Comparison of ENCODE assay signal across 1 cellular context in the genomic region with DNA sequence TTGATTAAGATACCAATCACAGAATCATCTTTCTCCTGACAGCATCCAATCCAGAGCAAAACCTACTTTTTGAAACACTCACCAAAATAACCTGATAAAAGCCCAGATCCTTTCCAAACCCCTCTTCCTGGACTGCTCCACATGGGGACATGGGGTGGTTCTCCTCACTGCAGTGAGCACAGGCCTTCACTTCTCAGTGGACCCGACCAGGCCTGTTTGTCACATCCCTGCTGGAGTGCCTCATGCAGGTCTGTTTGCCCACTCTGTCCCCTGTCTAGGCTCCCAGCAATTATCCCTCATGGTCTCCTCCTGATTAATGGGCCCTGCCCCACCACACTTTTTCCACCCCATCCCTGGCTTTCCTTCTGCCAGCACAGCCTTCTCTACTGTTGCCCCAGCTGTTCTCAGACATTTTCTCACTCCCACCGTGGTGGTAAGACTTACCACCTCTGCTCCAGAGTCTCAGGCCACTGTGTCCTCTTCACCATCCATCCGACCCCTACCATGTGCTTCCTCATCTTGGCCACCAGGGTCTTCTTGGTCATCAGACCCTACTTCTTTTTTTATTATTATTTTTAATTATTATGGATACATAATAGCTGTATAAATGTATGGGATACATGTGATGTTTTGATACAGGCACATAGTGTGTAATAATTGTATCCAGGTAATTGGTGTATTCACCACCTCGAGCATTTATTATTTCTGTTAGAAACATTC.
TF ChIP-seq lines count a peak whose summit lies in the region.

No MANE protein-coding gene starts in this region.

TF ChIP-seq in K562, 482 proteins besides CTCF, POLR2A, EP300 and RAD21:
- TF ChIP-seq SMAD1 (IDR thresholded peaks at IDR 0.05; ENCODE audit: low read depth, low read length, partially characterized antibody) (no peak), ZNF589 (CRISPR knock-in tag; IDR thresholded peaks at IDR 0.05; ENCODE audit: low read depth) (no peak)
TF ChIP-seq in K562: peak in this region for 0.
